Comparison of ENCODE assay signal across 2 cellular contexts in the genomic region with DNA sequence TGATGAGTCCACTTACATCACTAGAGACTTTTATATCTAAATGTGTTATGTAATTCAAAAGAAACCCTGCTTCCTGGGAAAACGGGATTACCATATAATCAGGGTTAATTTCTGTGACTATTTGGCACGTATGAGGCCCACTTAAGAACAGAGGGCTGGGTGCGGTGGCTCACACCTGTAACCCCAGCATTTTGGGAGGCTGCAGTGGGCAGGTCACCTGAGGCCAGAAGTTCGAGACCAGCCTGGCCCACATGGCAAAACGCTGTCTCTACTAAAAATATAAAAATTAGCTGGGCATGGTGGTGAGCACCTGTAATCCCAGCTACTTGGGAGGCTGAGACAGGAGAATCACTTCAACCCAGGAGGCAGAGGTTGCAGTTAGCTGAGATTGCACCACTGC.
DNase-seq lines count a peak whose midpoint lies in the region; FAIRE-seq and TF ChIP-seq lines count a peak whose summit lies in the region.
"Not testable (repeated sequence)": the region's sequence is repeated elsewhere in the genome, so short reads cannot be mapped to it uniquely, and the experiment has no call there.

No MANE protein-coding gene starts in this region.

- H3K4me1 ChIP-seq in kidney (ENCODE audit: control insufficient read depth in 1 of 2, insufficient read depth in 1 of 2, low read depth in 1 of 2, low read length in 2 of 2): not testable (repeated sequence)
- peaks cover 0 to 13% (median 6%) of the 10 kb centered on the region in 6 donors for H3K4me1 ChIP-seq in spleen

- not testable (repeated sequence) for H3K27ac ChIP-seq in kidney (ENCODE audit: low read depth in 2 of 2, low read length in 2 of 2); spleen

- H3K27me3 ChIP-seq in spleen (replicated peaks in 1 of 7): peaks cover 0 to 44% (median 0%) of the 10 kb centered on the region in 7 donors

- TF ChIP-seq CTCF in kidney (IDR thresholded peaks at IDR 0.05; ENCODE audit: borderline replicate concordance, extremely low read depth, insufficient read depth); spleen (IDR thresholded peaks at IDR 0.05 in 8 of 11, conservative IDR thresholded peaks at IDR 0.05 in 3 of 11): not testable (repeated sequence)

- not testable (repeated sequence) for TF ChIP-seq POLR2A in spleen (IDR thresholded peaks at IDR 0.05)

- WGBS in spleen, 5 donors: 77 to 93% (median 88%) methylated on average over 5 of the region's 5 CpGs

- DNase-seq in kidney (peak; percentile 22), spleen (peak; percentile 56)

- not testable (repeated sequence) for FAIRE-seq in kidney (lab: Jason Lieb, UNC)

- H3K9me3 ChIP-seq in kidney (ENCODE audit: control insufficient read depth in 1 of 2, low read length in 2 of 2); spleen: not testable (repeated sequence)

- intact Hi-C loops in kidney (cut with DNase I); spleen (cut with DNase I; ENCODE audit: low total_unique reads): not testable (repeated sequence)

- not testable (repeated sequence) for H3K9ac ChIP-seq in kidney (ENCODE audit: low read length in 2 of 2)

- not testable (repeated sequence) for H3K4me3 ChIP-seq in kidney (ENCODE audit: low read length in 2 of 2); spleen

- not testable (repeated sequence) for H3K36me3 ChIP-seq in kidney (ENCODE audit: control insufficient read depth in 1 of 2, insufficient read depth in 2 of 2, low read length in 2 of 2); spleen
